ENCODE assay signal across 18 cellular contexts in genomic region chr6:7528565-7528964, GRCh38. TPM values are rescaled to one million over a fixed set of nuclear protein-coding genes. Genes with fewer than 3 reads are reported as not detected.
DNase-seq lines count a peak whose midpoint lies in the region; ATAC-seq, FAIRE-seq and TF ChIP-seq lines count a peak whose summit lies in the region.
"Had no signal": no experiment of that assay in that cellular context is flagged by ENCODE, and none has a peak within 500 bp of the region (broad histone marks: within the 10 kb centered on the region; RNA-seq: fewer than 3 reads in every experiment).

No MANE protein-coding gene starts in this region.

- intact Hi-C loops in heart right ventricle (cut with DNase I) (no loop called here), Right ventricle myocardium inferior (cut with DNase I) (no loop called here), left cardiac atrium (cut with DNase I) (no loop called here), gastrocnemius medialis (cut with DNase I; ENCODE audit: low total_unique reads) (no loop called here)

- H3K4me1 ChIP-seq in heart right ventricle (peaks cover 0 to 12% (median 0%) of the 10 kb centered on the region in 9 donors), gastrocnemius medialis (no peaks in the 10 kb centered on the region)

- H3K9me3 ChIP-seq in heart right ventricle, result no peaks in the 10 kb centered on the region
- no peaks in the 10 kb centered on the region for H3K9me3 ChIP-seq in gastrocnemius medialis
- H3K9me3 ChIP-seq: neutrophil had no signal

- ATAC-seq in heart right ventricle, result peak in 5 of 8 donors; percentile 41 to 90 (median 49)
- ATAC-seq in Right ventricle myocardium inferior, result no peak
- peak; percentile 8 to 72 for ATAC-seq in left cardiac atrium
- ATAC-seq in gastrocnemius medialis, result no peak
- no peak for ATAC-seq in GM21526 (IDR thresholded peaks at IDR 0.05; ENCODE audit: low FRiP score, unreplicated experiment)
- ATAC-seq: activated CD8-positive, alpha-beta T cell treated with anti-CD3 and anti-CD28 coated beads, Interleukin-2, amount 10 ng/mL, durations not matched to agents 7 days and 5 days had no signal

- no peaks in the 10 kb centered on the region for H3K36me3 ChIP-seq in heart right ventricle
- H3K36me3 ChIP-seq in gastrocnemius medialis, result no peaks in the 10 kb centered on the region
- H3K36me3 ChIP-seq: neutrophil had no signal

- H3K4me3 ChIP-seq in heart right ventricle (no peak overlapping the region), gastrocnemius medialis (no peak overlapping the region)

- DNase-seq in heart right ventricle, result no peak
- no peak for DNase-seq in Right ventricle myocardium inferior (ENCODE audit: missing footprints)
- peak; percentile 87 for DNase-seq in amniotic epithelial cell (ENCODE audit: low read depth)
- no peak for DNase-seq in left cardiac atrium
- peak; percentile 52 for DNase-seq in urothelium cell line (ENCODE audit: low spot score)
- no peak for DNase-seq in gastrocnemius medialis
- DNase-seq in NAMALWA (ENCODE audit: low spot score), result no peak
- DNase-seq: ACHN; activated CD8-positive, alpha-beta T cell treated with anti-CD3 and anti-CD28 coated beads, Interleukin-2, amount 10 ng/mL, durations not matched to agents 7 days and 5 days; activated effector memory CD4-positive, alpha-beta T cell treated with anti-CD3 and anti-CD28 coated beads, Interleukin-2, amount 50 U/mL, for 16 hours; caudate nucleus; H7; Karpas-422; NCI-H187 treated with DMSO at 0.1 percent for 48 hours; NCI-H526; stimulated activated CD4-positive, alpha-beta T cell treated with anti-CD3 and anti-CD28 coated beads, Interleukin-12 subunit alpha, Interleukin-12 subunit beta, amount 100 ng/mL, for 4 hours had no signal

- peak; percentile 35 for FAIRE-seq in urothelium cell line (lab: Jason Lieb, UNC)

- TF ChIP-seq CTCF in heart right ventricle (IDR thresholded peaks at IDR 0.05) (no peak), gastrocnemius medialis (IDR thresholded peaks at IDR 0.05 in 4 of 5, conservative IDR thresholded peaks at IDR 0.05 in 1 of 5) (no peak)

- H3K27ac ChIP-seq in heart right ventricle (no peak overlapping the region), gastrocnemius medialis (no peak overlapping the region)
- H3K27ac ChIP-seq: neutrophil had no signal

- in situ Hi-C loops in gastrocnemius medialis (cut with MboI; ENCODE audit: low sequenced_read_pairs in 4 of 4), result no loop called here

- no peak for TF ChIP-seq POLR2A in gastrocnemius medialis (IDR thresholded peaks at IDR 0.05)

- 27 to 30% methylated on average over 5 of the region's 5 CpGs for WGBS in heart right ventricle, 2 donors

- H3K27me3 ChIP-seq in heart right ventricle (peaks cover 0 to 46% (median 17%) of the 10 kb centered on the region in 7 donors), gastrocnemius medialis (peaks cover 0 to 7% (median 0%) of the 10 kb centered on the region in 3 donors)

RNA-seq across cellular contexts. Expression of gene DSP, which starts 12.9 kb away (rescaled TPM):
- total RNA-seq in heart right ventricle (100 to 1,000 TPM; 273 to 471 (median 379) TPM), Right ventricle myocardium inferior (305 TPM), left cardiac atrium (100 to 1,000 TPM; 179 to 198 TPM), gastrocnemius medialis (1 to 10 TPM in 1 of 4 donors, under 1 TPM in 3; 0.31 to 1.1 (median 0.65) TPM)
- polyA plus RNA-seq in heart right ventricle, result 10 to 100 TPM; 56.5 to 79.1 TPM

Comparison
In these comparisons a context has a peak if more than half of its experiments do, and no peak if none do; other contexts are left out.
1. ATAC-seq: peak in heart right ventricle (5 of 8) and left cardiac atrium (2 of 2); none in Right ventricle myocardium inferior (single experiment), gastrocnemius medialis (0 of 2) and GM21526 (single experiment).
2. DNase-seq: peak in amniotic epithelial cell (single experiment) and urothelium cell line (single experiment); none in heart right ventricle (0 of 2), Right ventricle myocardium inferior (single experiment), left cardiac atrium (single experiment), gastrocnemius medialis (0 of 2) and NAMALWA (single experiment).
3. RNA of gene DSP, which starts 12.9 kb away (total RNA-seq): 273 to 471 TPM in heart right ventricle, 305 TPM in Right ventricle myocardium inferior (single experiment) and 179 to 198 TPM in left cardiac atrium; 0.31 to 1.1 TPM in gastrocnemius medialis; every median in the first group is over 10 times any median in the second.